ENCODE assay signal across 8 cellular contexts in the genomic region with DNA sequence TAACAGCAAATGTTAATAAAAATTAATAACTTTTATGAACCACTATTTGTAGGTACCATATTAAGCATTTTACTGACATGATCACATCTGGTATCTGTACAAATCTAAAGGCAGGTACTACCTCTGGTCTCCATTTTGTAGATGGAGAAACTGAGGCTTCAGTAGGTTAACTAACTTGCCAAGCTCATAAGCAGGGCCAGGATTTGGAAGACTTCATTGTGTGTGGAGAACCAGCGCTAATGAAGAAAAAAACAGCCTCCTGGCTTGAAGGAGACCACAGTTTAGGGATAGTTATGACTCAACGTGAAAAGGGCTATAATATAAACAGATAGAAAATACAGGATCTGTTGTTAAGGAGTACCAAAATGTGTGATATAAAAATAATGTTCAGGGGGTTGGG. TPM values are rescaled to one million over a fixed set of nuclear protein-coding genes. Genes with fewer than 3 reads are reported as not detected.
DNase-seq lines count a peak whose midpoint lies in the region; ATAC-seq and TF ChIP-seq lines count a peak whose summit lies in the region.

No MANE protein-coding gene starts in this region.

- TF ChIP-seq CTCF in Caco-2 (IDR thresholded peaks at IDR 0.05; ENCODE audit: insufficient read depth in 1 of 2, low read depth in 1 of 2, low read length in 1 of 2, severe bottlenecking in 1 of 2, unreplicated experiment in 1 of 2) (no peak), NB4 (IDR thresholded peaks at IDR 0.05; ENCODE audit: low read depth, low read length) (no peak)

- H3K4me3 Mint-ChIP-seq in Caco-2 (ENCODE audit: unreplicated experiment): peak overlapping the region; percentile 90

- POLR2A ChIA-PET in Caco-2 (lab: Charles Lee): no interaction called here

- H3K36me3 ChIP-seq in Caco-2 (ENCODE audit: control insufficient read depth, insufficient read depth, low read length): no peaks in the 10 kb centered on the region; the same call in 1 of the 2 replicates
- no peaks in the 10 kb centered on the region for H3K36me3 ChIP-seq in endocrine pancreas (ENCODE audit: control insufficient read depth, insufficient read depth, low read length)
- H3K36me3 ChIP-seq in neuron (ENCODE audit: insufficient read depth, low read length): peaks cover 30% of the 10 kb centered on the region

- H3K36me3 Mint-ChIP-seq in Caco-2 (ENCODE audit: insufficient read depth, unreplicated experiment): peaks cover 35% of the 10 kb centered on the region

- no peaks in the 10 kb centered on the region for H3K27me3 ChIP-seq in Caco-2 (replicated peaks; ENCODE audit: control insufficient read depth, insufficient read depth, low read length)
- no peaks in the 10 kb centered on the region for H3K27me3 ChIP-seq in endocrine pancreas (ENCODE audit: control insufficient read depth, insufficient read depth, low read length)
- no peaks in the 10 kb centered on the region for H3K27me3 ChIP-seq in neuron (ENCODE audit: insufficient read depth, low read length)

- peak overlapping the region; percentile 49 for H3K27ac Mint-ChIP-seq in Caco-2 (ENCODE audit: unreplicated experiment)

- H3K27me3 Mint-ChIP-seq in Caco-2 (ENCODE audit: insufficient read depth, unreplicated experiment): no peaks in the 10 kb centered on the region

- H3K4me1 ChIP-seq in Caco-2 (peaks cover 3% of the 10 kb centered on the region; the same call in 1 of the 2 replicates), endocrine pancreas (ENCODE audit: control insufficient read depth, insufficient read depth, low read length) (peaks cover 7% of the 10 kb centered on the region), neuron (ENCODE audit: insufficient read depth, low read length) (peaks cover 15% of the 10 kb centered on the region)

- H3K4me3 ChIP-seq in Caco-2 (ENCODE audit: low read depth, low read length) (peak overlapping the region; percentile 55), NB4 (ENCODE audit: low read depth, low read length) (peak overlapping the region; percentile 80), endocrine pancreas (ENCODE audit: control insufficient read depth, insufficient read depth, low read length) (peak overlapping the region; percentile 82), neuron (ENCODE audit: low read length) (peak overlapping the region; percentile 72)

- H3K9ac ChIP-seq in endocrine pancreas (ENCODE audit: control insufficient read depth, insufficient read depth, low read length): no peak overlapping the region

- no peak for TF ChIP-seq POLR2A in NB4 (IDR thresholded peaks at IDR 0.05; ENCODE audit: extremely low read depth, insufficient read length)

- H3K9me3 ChIP-seq in Caco-2 (no peaks in the 10 kb centered on the region), endocrine pancreas (ENCODE audit: control insufficient read depth, low read length) (no peaks in the 10 kb centered on the region), neuron (ENCODE audit: low read length) (no peaks in the 10 kb centered on the region)

- H3K9me3 Mint-ChIP-seq in Caco-2 (ENCODE audit: unreplicated experiment): no peaks in the 10 kb centered on the region

- BruUV-seq in Caco-2 (replicated peaks; lab: Mats Ljungman, UMichigan): no TSS peak

- no peaks in the 10 kb centered on the region for H3K4me1 Mint-ChIP-seq in Caco-2 (ENCODE audit: low read depth, unreplicated experiment)

- DNase-seq in Caco-2 (no peak), NB4 (ENCODE audit: low read depth) (no peak), DMS79 treated with DMSO at 0.1 percent for 48 hours (lab: John Stamatoyannopoulos, UW) (no peak), GM19238 (ENCODE audit: insufficient read length, low spot score) (no peak)

- peak overlapping the region; percentile 99 for H2AFZ ChIP-seq in neuron (ENCODE audit: low read depth, low read length)

- intact Hi-C loops in Caco-2 (cut with micrococcal nuclease; ENCODE audit: unreplicated experiment): no loop called here

- CTCF ChIA-PET in Caco-2 (lab: Charles Lee): no interaction called here

- no peak for ATAC-seq in HG02870 (IDR thresholded peaks at IDR 0.05; ENCODE audit: unreplicated experiment)
- no peak for ATAC-seq in GM18868 (IDR thresholded peaks at IDR 0.05; ENCODE audit: unreplicated experiment)

RNA-seq across cellular contexts. Expression of a gene that starts 1.0 kb away (rescaled TPM):
- 78.9 and 87.4 TPM in 2 replicates for total RNA-seq in Caco-2 (2022)

RNA-seq across cellular contexts. Expression of a gene that starts 1.1 kb away (rescaled TPM):
- 28.2 and 30.4 TPM in 2 replicates for total RNA-seq in Caco-2 (2022)

RNA-seq across cellular contexts. Expression of a gene that starts 57.1 kb away (rescaled TPM):
- total RNA-seq in Caco-2 (2022): 40.4 and 43.2 TPM in 2 replicates
